8 cellular contexts compared by ENCODE assay signal in genomic region chr19:50510121-50510670, GRCh38. TPM values are rescaled to one million over a fixed set of nuclear protein-coding genes. Genes with fewer than 3 reads are reported as not detected.
DNase-seq lines count a peak whose midpoint lies in the region; ATAC-seq and TF ChIP-seq lines count a peak whose summit lies in the region.

No MANE protein-coding gene starts in this region.

- peaks cover 0 to 2% of the 10 kb centered on the region in 2 donors for H3K36me3 ChIP-seq in mucosa of rectum (ENCODE audit: control insufficient read depth in 2 of 2, insufficient read depth in 2 of 2, low read length in 2 of 2)

- H3K27me3 ChIP-seq in mucosa of rectum (ENCODE audit: control insufficient read depth in 2 of 2, insufficient read depth in 2 of 2, low read length in 2 of 2): peaks cover 0 to 3% of the 10 kb centered on the region in 2 donors

- H3K9ac ChIP-seq in mucosa of rectum (ENCODE audit: low read depth in 1 of 2, low read length in 2 of 2): peak overlapping the region; percentile 72 to 82

- H3K27me3 Mint-ChIP-seq in IgD-negative memory B cell: peaks cover 4% of the 10 kb centered on the region

- H3K4me3 Mint-ChIP-seq in IgD-negative memory B cell: peak overlapping the region in 2 of 4 donors; percentile 33 to 89

- no peaks in the 10 kb centered on the region for H3K9me3 ChIP-seq in mucosa of rectum (ENCODE audit: control insufficient read depth in 2 of 2, low read length in 2 of 2)

- ATAC-seq in HG03025 (IDR thresholded peaks at IDR 0.05; ENCODE audit: low FRiP score, unreplicated experiment): no peak

- TF ChIP-seq CTCF in 22Rv1 (IDR thresholded peaks at IDR 0.05) (no peak), choroid plexus epithelial cell (conservative IDR thresholded peaks at IDR 0.05; ENCODE audit: low read depth, low read length) (no peak)

- DNase-seq in choroid plexus epithelial cell (ENCODE audit: low read depth) (peak; percentile 13), GM19238 (ENCODE audit: insufficient read length, low spot score) (no peak), epidermal melanocyte (ENCODE audit: insufficient read length, low spot score) (no peak)
- no peak for DNase-seq in activated CD4-positive, alpha-beta T cell treated with anti-CD3 and anti-CD28 coated beads for 48 hours

- H3K27ac Mint-ChIP-seq in IgD-negative memory B cell: peak overlapping the region; percentile 54 to 98 (median 96)

- peaks cover 4 to 18% (median 7%) of the 10 kb centered on the region in 3 donors for H3K4me1 Mint-ChIP-seq in IgD-negative memory B cell

- H3K9me3 Mint-ChIP-seq in IgD-negative memory B cell: no peaks in the 10 kb centered on the region

- peaks cover 2% of the 10 kb centered on the region for H3K36me3 Mint-ChIP-seq in IgD-negative memory B cell

- H3K27ac ChIP-seq in 22Rv1: peak overlapping the region; percentile 67
- H3K27ac ChIP-seq in mucosa of rectum (ENCODE audit: low read depth in 2 of 2, low read length in 2 of 2): peak overlapping the region in 1 of 2 donors; percentile 81

- H3K4me3 ChIP-seq in choroid plexus epithelial cell (ENCODE audit: low read depth, low read length): peak overlapping the region; percentile 90
- peak overlapping the region; percentile 90 for H3K4me3 ChIP-seq in mucosa of rectum (ENCODE audit: low read length in 2 of 2)

- peaks cover 5 to 9% of the 10 kb centered on the region in 2 donors for H3K4me1 ChIP-seq in mucosa of rectum (ENCODE audit: control insufficient read depth in 2 of 2, insufficient read depth in 2 of 2, low read length in 2 of 2)

RNA-seq across cellular contexts. Expression of gene JOSD2, which starts 0.8 kb away (rescaled TPM):
- 15.0 TPM for polyA plus RNA-seq in IgD-negative memory B cell

RNA-seq across cellular contexts. Expression of gene ASPDH, which starts 3.5 kb away (rescaled TPM):
- not detected for polyA plus RNA-seq in IgD-negative memory B cell

RNA-seq across cellular contexts. Expression of gene GARIN5A, which starts 33.5 kb away (rescaled TPM):
- 0.53 TPM for polyA plus RNA-seq in IgD-negative memory B cell

RNA-seq across cellular contexts. Expression of gene EMC10, which starts 33.9 kb away (rescaled TPM):
- 8.7 TPM for polyA plus RNA-seq in IgD-negative memory B cell

RNA-seq across cellular contexts. Expression of gene LRRC4B, which starts 58.0 kb away (rescaled TPM):
- not detected for polyA plus RNA-seq in IgD-negative memory B cell
